In genomic region chr10:73253226-73253557, GRCh38 we compare ENCODE assay signal across 8 cellular contexts. TPM values are rescaled to one million over a fixed set of nuclear protein-coding genes. Genes with fewer than 3 reads are reported as not detected.
DNase-seq lines count a peak whose midpoint lies in the region; ATAC-seq and TF ChIP-seq lines count a peak whose summit lies in the region.

No MANE protein-coding gene starts in this region.

- H3K36me3 ChIP-seq in suprapubic skin = peaks cover 15% of the 10 kb centered on the region

- no peaks in the 10 kb centered on the region for H3K27me3 Mint-ChIP-seq in activated T-helper 17 cell treated with anti-CD3 and anti-CD28 coated beads, Interleukin-2, amount 50 U/mL, for 72 hours

- H3K4me3 ChIP-seq in suprapubic skin = peak overlapping the region; percentile 88

- DNase-seq in DMS53 (lab: John Stamatoyannopoulos, UW) (peak; percentile 56), iPS-NIHi11 (ENCODE audit: low spot score) (peak; percentile 39), suprapubic skin (ENCODE audit: low spot score in 2 of 2) (no peak), germinal center (ENCODE audit: low spot score) (no peak)
- no peak for DNase-seq in stimulated activated CD4-positive, alpha-beta T cell treated with anti-CD3 and anti-CD28 coated beads, Interleukin-2, amount 100 ng/mL, for 48 hours

- peak overlapping the region; percentile 95 for H3K27ac ChIP-seq in suprapubic skin

- H3K9me3 Mint-ChIP-seq in activated T-helper 17 cell treated with anti-CD3 and anti-CD28 coated beads, Interleukin-2, amount 50 U/mL, for 72 hours = no peaks in the 10 kb centered on the region

- no peaks in the 10 kb centered on the region for H3K27me3 ChIP-seq in suprapubic skin

- no peak for TF ChIP-seq CTCF in suprapubic skin (IDR thresholded peaks at IDR 0.05)

- peaks cover 11% of the 10 kb centered on the region for H3K4me1 Mint-ChIP-seq in activated T-helper 17 cell treated with anti-CD3 and anti-CD28 coated beads, Interleukin-2, amount 50 U/mL, for 72 hours

- H3K4me3 Mint-ChIP-seq in activated T-helper 17 cell treated with anti-CD3 and anti-CD28 coated beads, Interleukin-2, amount 50 U/mL, for 72 hours = peak overlapping the region; percentile 96

- no peak for TF ChIP-seq POLR2A in suprapubic skin (IDR thresholded peaks at IDR 0.05)

- H3K27ac Mint-ChIP-seq in activated T-helper 17 cell treated with anti-CD3 and anti-CD28 coated beads, Interleukin-2, amount 50 U/mL, for 72 hours = peak overlapping the region; percentile 94

- ATAC-seq in HG02970 (IDR thresholded peaks at IDR 0.05; ENCODE audit: low FRiP score, unreplicated experiment) (peak; percentile 15), HG03378 (IDR thresholded peaks at IDR 0.05; ENCODE audit: unreplicated experiment) (no peak)
- no peak for ATAC-seq in activated T-helper 17 cell treated with anti-CD3 and anti-CD28 coated beads, Interleukin-2, amount 50 U/mL, for 72 hours (replicated peaks)

- H3K9me3 ChIP-seq in suprapubic skin = no peaks in the 10 kb centered on the region

- peaks cover 46% of the 10 kb centered on the region for H3K36me3 Mint-ChIP-seq in activated T-helper 17 cell treated with anti-CD3 and anti-CD28 coated beads, Interleukin-2, amount 50 U/mL, for 72 hours (ENCODE audit: low read depth)

- no peak for TF ChIP-seq EP300 in suprapubic skin (IDR thresholded peaks at IDR 0.05)

- peaks cover 25% of the 10 kb centered on the region for H3K4me1 ChIP-seq in suprapubic skin

- WGBS in suprapubic skin = 0% methylated on average over 4 of the region's 4 CpGs

RNA-seq across cellular contexts. Expression of gene MRPS16, which starts 0.7 kb away (rescaled TPM):
- total RNA-seq in activated T-helper 17 cell treated with anti-CD3 and anti-CD28 coated beads, Interleukin-2, amount 50 U/mL, for 72 hours = 100 to 1,000 TPM in 1 of 2 donors, 10 to 100 TPM in 1; 69.5 to 112 TPM
- 10 to 100 TPM; 30.3 to 50.3 (median 43.8) TPM for total RNA-seq in suprapubic skin

RNA-seq across cellular contexts. Expression of gene DNAJC9, which starts 6.1 kb away (rescaled TPM):
- total RNA-seq in activated T-helper 17 cell treated with anti-CD3 and anti-CD28 coated beads, Interleukin-2, amount 50 U/mL, for 72 hours = 10 to 100 TPM; 43.5 to 68.1 TPM
- total RNA-seq in suprapubic skin = 10 to 100 TPM; 15.1 to 22.0 (median 19.6) TPM

Comparison
In these comparisons a context has a peak if more than half of its experiments do, and no peak if none do; other contexts are left out.
1. DNase-seq: peak in DMS53 (single experiment) and iPS-NIHi11 (single experiment); none in suprapubic skin (0 of 2), germinal center (single experiment) and stimulated activated CD4-positive, alpha-beta T cell treated with anti-CD3 and anti-CD28 coated beads, Interleukin-2, amount 100 ng/mL, for 48 hours (0 of 2).